ENCODE assay signal across 1 cellular context in genomic region chr1:233315718-233316301, GRCh38.
TF ChIP-seq lines count a peak whose summit lies in the region.

No MANE protein-coding gene starts in this region.

TF ChIP-seq in HEK293, 187 proteins besides CTCF, POLR2A, EP300 and RAD21 (continued from another document):
- TF ChIP-seq, protein P1, sequence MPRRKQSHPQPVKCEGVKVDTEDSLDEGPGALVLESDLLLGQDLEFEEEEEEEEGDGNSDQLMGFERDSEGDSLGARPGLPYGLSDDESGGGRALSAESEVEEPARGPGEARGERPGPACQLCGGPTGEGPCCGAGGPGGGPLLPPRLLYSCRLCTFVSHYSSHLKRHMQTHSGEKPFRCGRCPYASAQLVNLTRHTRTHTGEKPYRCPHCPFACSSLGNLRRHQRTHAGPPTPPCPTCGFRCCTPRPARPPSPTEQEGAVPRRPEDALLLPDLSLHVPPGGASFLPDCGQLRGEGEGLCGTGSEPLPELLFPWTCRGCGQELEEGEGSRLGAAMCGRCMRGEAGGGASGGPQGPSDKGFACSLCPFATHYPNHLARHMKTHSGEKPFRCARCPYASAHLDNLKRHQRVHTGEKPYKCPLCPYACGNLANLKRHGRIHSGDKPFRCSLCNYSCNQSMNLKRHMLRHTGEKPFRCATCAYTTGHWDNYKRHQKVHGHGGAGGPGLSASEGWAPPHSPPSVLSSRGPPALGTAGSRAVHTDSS (tag by site-specific recombination; IDR thresholded peaks at IDR 0.05) = no peak
- TF ChIP-seq ZNF639 (tag by site-specific recombination; IDR thresholded peaks at IDR 0.05) (no peak), FEZF1 (tag by site-specific recombination; IDR thresholded peaks at IDR 0.05) (no peak)
